ENCODE assay signal across 8 cellular contexts in the genomic region with DNA sequence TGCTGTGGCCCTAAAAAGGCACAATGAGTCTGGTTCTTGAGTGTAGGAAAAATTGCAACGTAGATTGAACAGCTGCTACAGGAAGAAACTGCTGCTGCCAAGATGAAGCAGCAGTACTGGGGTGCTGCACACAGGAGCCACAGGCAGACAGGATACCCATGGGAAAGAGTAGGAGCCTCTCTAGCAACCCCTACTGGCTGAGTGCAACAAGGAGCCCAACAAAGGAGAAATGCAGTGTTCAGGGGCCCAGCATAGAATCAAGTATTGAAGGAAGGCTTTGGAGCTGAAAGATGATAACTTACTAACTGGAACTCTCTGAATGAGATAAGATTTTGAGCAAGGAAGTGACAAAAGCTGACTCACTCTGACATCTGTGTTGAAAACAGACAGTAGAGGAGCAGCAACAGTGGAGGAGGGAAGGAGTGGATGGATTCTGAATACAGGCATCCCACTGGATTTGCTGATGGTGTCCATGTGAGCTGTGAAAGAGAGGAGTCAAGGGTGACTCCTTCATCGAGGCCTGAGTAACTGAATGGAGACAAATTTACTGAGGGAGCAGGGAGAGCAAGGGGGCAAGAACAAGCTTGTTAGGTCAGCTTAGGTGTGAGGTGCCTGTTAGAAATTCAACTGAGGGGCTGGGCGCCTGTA.
DNase-seq lines count a peak whose midpoint lies in the region; TF ChIP-seq lines count a peak whose summit lies in the region.

No MANE protein-coding gene starts in this region.

- TF ChIP-seq POLR2A in stomach (IDR thresholded peaks at IDR 0.05) = no peak

- no peaks in the 10 kb centered on the region for H3K36me3 ChIP-seq in stomach

- H3K9me3 ChIP-seq in stomach = peaks cover 0 to 7% (median 0%) of the 10 kb centered on the region in 4 donors

- H3K27ac ChIP-seq in stomach = peak overlapping the region in 2 of 5 donors; percentile 8 to 34

- H3K27me3 ChIP-seq in stomach = no peaks in the 10 kb centered on the region

- WGBS in stomach, 5 donors = 73 to 85% (median 80%) methylated on average over 3 of the region's 3 CpGs

- no peaks in the 10 kb centered on the region for H3K9me3 Mint-ChIP-seq in activated naive CD8-positive, alpha-beta T cell (ENCODE audit: low read depth)

- H3K4me3 ChIP-seq in stomach = no peak overlapping the region

- no peak overlapping the region for H3K4me3 Mint-ChIP-seq in activated naive CD8-positive, alpha-beta T cell

- peak in 5 of 7 experiments; percentile 15 to 46 (median 25) for TF ChIP-seq CTCF in stomach (IDR thresholded peaks at IDR 0.05)

- H3K27me3 Mint-ChIP-seq in activated naive CD8-positive, alpha-beta T cell = no peaks in the 10 kb centered on the region

- H3K36me3 Mint-ChIP-seq in activated naive CD8-positive, alpha-beta T cell = no peaks in the 10 kb centered on the region

- intact Hi-C loops in stomach (cut with DNase I; ENCODE audit: low total_unique reads) = no loop called here

- peak overlapping the region; percentile 90 for H3K27ac Mint-ChIP-seq in activated naive CD8-positive, alpha-beta T cell

- peaks cover 8 to 18% (median 16%) of the 10 kb centered on the region in 4 donors for H3K4me1 ChIP-seq in stomach

- peaks cover 25% of the 10 kb centered on the region for H3K4me1 Mint-ChIP-seq in activated naive CD8-positive, alpha-beta T cell (ENCODE audit: low read depth)

- DNase-seq in CMK (ENCODE audit: low read depth) (peak; percentile 70), GOT3 (lab: John Stamatoyannopoulos, UW) (peak; percentile 6), OCI-M1 (lab: John Stamatoyannopoulos, UW) (peak; percentile 95), left kidney (ENCODE audit: low read depth, low spot score) (peak; percentile 43), stomach (peak; percentile 44), SHP77 treated with DMSO at 0.1 percent for 48 hours (lab: John Stamatoyannopoulos, UW) (no peak), COR-L47 (lab: John Stamatoyannopoulos, UW) (no peak)

- TF ChIP-seq EP300 in stomach (IDR thresholded peaks at IDR 0.05) = no peak

Comparison
In these comparisons a context has a peak if more than half of its experiments do, and no peak if none do; other contexts are left out.
1. DNase-seq: peak in CMK (single experiment), GOT3 (single experiment), OCI-M1 (single experiment), left kidney (single experiment) and stomach (single experiment); none in SHP77 treated with DMSO at 0.1 percent for 48 hours (single experiment) and COR-L47 (single experiment).